In the genomic region with DNA sequence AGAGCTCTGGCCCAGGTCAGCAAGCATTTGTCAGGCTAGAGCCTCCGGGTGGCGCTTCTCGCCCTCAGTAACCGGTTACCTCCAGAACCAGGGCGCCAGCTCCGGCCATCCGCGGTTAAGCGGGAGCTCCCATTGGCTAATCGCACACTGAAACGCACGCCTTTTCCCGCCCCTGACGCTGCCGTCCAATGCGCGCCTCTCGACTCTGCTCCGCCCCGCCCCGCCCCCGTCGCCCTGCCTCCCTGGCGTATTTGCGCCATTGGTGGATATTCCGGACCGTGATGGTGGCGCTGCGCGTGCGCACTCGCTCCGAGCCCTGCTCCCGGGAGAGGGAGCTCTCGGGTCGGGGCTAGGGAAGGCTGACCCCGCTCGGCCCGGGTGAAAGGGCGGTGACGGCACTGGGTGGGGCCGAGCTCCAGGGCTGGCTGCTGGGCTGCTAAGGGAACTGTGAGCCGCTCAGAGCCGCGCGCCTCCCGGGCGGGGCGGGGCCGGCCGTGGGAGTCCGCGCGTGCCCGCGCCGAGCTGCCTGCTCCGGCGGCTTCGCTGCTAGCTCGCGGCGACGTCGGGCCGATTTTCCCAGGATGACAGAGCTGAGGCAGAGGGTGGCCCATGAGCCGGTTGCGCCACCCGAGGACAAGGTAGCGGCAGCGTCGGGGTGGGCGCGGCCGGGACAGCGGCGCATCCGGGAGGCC, we compare ENCODE assay signal across 1 cellular context.
TF ChIP-seq lines count a peak whose summit lies in the region.

A gene (plus strand): TSS at position 497 of the 692 bp plus-strand sequence. CDS start 85 bp downstream, at position 582.

TF ChIP-seq in WTC11, 78 proteins besides CTCF, POLR2A, EP300 and RAD21 (continued from another document):
- TF ChIP-seq, protein P1, sequence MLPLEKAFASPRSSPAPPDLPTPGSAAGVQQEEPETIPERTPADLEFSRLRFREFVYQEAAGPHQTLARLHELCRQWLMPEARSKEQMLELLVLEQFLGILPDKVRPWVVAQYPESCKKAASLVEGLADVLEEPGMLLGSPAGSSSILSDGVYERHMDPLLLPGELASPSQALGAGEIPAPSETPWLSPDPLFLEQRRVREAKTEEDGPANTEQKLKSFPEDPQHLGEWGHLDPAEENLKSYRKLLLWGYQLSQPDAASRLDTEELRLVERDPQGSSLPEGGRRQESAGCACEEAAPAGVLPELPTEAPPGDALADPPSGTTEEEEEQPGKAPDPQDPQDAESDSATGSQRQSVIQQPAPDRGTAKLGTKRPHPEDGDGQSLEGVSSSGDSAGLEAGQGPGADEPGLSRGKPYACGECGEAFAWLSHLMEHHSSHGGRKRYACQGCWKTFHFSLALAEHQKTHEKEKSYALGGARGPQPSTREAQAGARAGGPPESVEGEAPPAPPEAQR (CRISPR knock-in tag; IDR thresholded peaks at IDR 0.05), result no peak
